Comparison of ENCODE assay signal across 14 cellular contexts in the genomic region with DNA sequence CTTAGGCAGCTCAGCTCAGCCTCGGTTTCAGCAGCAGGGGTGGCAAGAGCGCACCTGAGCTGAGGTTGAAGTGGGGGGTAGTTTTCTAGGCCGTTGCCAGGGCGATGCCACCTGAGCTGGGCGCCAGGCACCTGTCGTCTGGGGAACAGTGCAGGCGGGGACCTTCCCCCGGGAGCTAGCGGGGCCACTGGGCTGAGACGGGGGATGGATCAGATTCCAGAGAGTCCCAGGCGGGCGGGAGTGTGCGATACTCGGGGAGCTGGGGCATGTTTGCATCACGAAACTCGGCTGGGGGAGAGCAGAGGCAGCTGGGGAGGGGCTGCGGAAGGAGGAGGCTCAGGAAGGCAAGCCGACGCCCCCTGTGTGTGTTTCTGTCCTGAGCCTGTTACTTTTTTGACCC. TPM values are rescaled to one million over a fixed set of nuclear protein-coding genes. Genes with fewer than 3 reads are reported as not detected.
A peak's percentile ranks its signal among the peaks of the same experiment; 100 is the strongest.
DNase-seq lines count a peak whose midpoint lies in the region; ATAC-seq and TF ChIP-seq lines count a peak whose summit lies in the region.
"Had no signal": no experiment of that assay in that cellular context is flagged by ENCODE, and none has a peak within 500 bp of the region (broad histone marks: within the 10 kb centered on the region; RNA-seq: fewer than 3 reads in every experiment).

No MANE protein-coding gene starts in this region.

- H3K9ac ChIP-seq in iPS-20b (ENCODE audit: low read depth, low read length) = peak overlapping the region; percentile 26; the same call in 1 of the 2 replicates

- H3K4me1 ChIP-seq in Caco-2 = peaks cover 69% of the 10 kb centered on the region
- peaks cover 37% of the 10 kb centered on the region for H3K4me1 ChIP-seq in iPS-20b (ENCODE audit: insufficient read depth, low read length)
- H3K4me1 ChIP-seq in prostate gland (replicated peaks) = peaks cover 7% of the 10 kb centered on the region

- H3K27me3 ChIP-seq in Caco-2 (replicated peaks; ENCODE audit: control insufficient read depth, insufficient read depth, low read length) (no peaks in the 10 kb centered on the region), iPS-20b (ENCODE audit: insufficient read depth, low read length) (peaks cover 34% of the 10 kb centered on the region), prostate gland (replicated peaks; ENCODE audit: insufficient read depth) (no peaks in the 10 kb centered on the region)

- BruUV-seq in Caco-2 (replicated peaks; lab: Mats Ljungman, UMichigan) = no TSS peak

- peak in 1 of 2 experiments; percentile 42 for DNase-seq in Caco-2
- DNase-seq in NCI-H1092 treated with DMSO at 0.1 percent for 48 hours (lab: John Stamatoyannopoulos, UW) = peak; percentile 64
- peak; percentile 31 for DNase-seq in NCI-H526 treated with DMSO at 0.1 percent for 48 hours (lab: John Stamatoyannopoulos, UW)
- DNase-seq in prostate gland (ENCODE audit: low spot score) = no peak
- no peak for DNase-seq in posterior vena cava (ENCODE audit: low spot score)
- no peak for DNase-seq in effector CD8-positive, alpha-beta T cell (lab: John Stamatoyannopoulos, UW)
- DNase-seq: NCI-H1930; stimulated activated CD4-positive, alpha-beta T cell treated with anti-CD3 and anti-CD28 coated beads, Interleukin-4, amount 100 ng/mL, for 4 hours; stimulated activated naive CD4-positive, alpha-beta T cell had no signal

- H3K27ac Mint-ChIP-seq in Caco-2 (ENCODE audit: unreplicated experiment) = peak overlapping the region; percentile 50
- H3K27ac Mint-ChIP-seq: activated naive CD4-positive, alpha-beta T cell treated with anti-CD3 and anti-CD28 coated beads, Interleukin-2, amount 50 U/mL, for 24 hours had no signal

- TF ChIP-seq POLR2A in prostate gland (IDR thresholded peaks at IDR 0.05) = no peak

- TF ChIP-seq CTCF in Caco-2 (IDR thresholded peaks at IDR 0.05; ENCODE audit: insufficient read depth in 1 of 2, low read depth in 1 of 2, low read length in 1 of 2, severe bottlenecking in 1 of 2, unreplicated experiment in 1 of 2) = no peak
- no peak for TF ChIP-seq CTCF in prostate gland (IDR thresholded peaks at IDR 0.05)

- H3K27me3 Mint-ChIP-seq in Caco-2 (ENCODE audit: insufficient read depth, unreplicated experiment) = no peaks in the 10 kb centered on the region

- intact Hi-C loops in Caco-2 (cut with micrococcal nuclease; ENCODE audit: unreplicated experiment) = no loop called here
- intact Hi-C loops in prostate gland (cut with DNase I) = no loop called here
- intact Hi-C loops in posterior vena cava (cut with DNase I) = no loop called here

- 17% methylated on average over 19 of the region's 19 CpGs for WGBS in prostate gland

- POLR2A ChIA-PET in Caco-2 (lab: Charles Lee) = no interaction called here

- peak overlapping the region; percentile 16 for H3K4me3 Mint-ChIP-seq in Caco-2 (ENCODE audit: unreplicated experiment)
- H3K4me3 Mint-ChIP-seq: activated naive CD4-positive, alpha-beta T cell treated with anti-CD3 and anti-CD28 coated beads, Interleukin-2, amount 50 U/mL, for 24 hours had no signal

- H3K36me3 ChIP-seq in Caco-2 (ENCODE audit: control insufficient read depth, insufficient read depth, low read length) (no peaks in the 10 kb centered on the region), iPS-20b (ENCODE audit: insufficient read depth, low read depth, low read length) (peaks cover 22% of the 10 kb centered on the region), prostate gland (no peaks in the 10 kb centered on the region)

- CTCF ChIA-PET in Caco-2 (lab: Charles Lee) = no interaction called here

- H3K9me3 ChIP-seq in Caco-2 = no peaks in the 10 kb centered on the region
- no peaks in the 10 kb centered on the region for H3K9me3 ChIP-seq in iPS-20b (ENCODE audit: insufficient read depth, low read depth, low read length)
- no peaks in the 10 kb centered on the region for H3K9me3 ChIP-seq in prostate gland

- H3K4me1 Mint-ChIP-seq in Caco-2 (ENCODE audit: low read depth, unreplicated experiment) = peaks cover 19% of the 10 kb centered on the region

- H3K4me3 ChIP-seq in Caco-2 (ENCODE audit: low read depth, low read length) (no peak overlapping the region), iPS-20b (ENCODE audit: low read length) (peak overlapping the region; percentile 59), prostate gland (no peak overlapping the region)

- no peak overlapping the region for H3K27ac ChIP-seq in iPS-20b (ENCODE audit: low read length)
- H3K27ac ChIP-seq in prostate gland = no peak overlapping the region
- H3K27ac ChIP-seq: RWPE1 had no signal

- ATAC-seq in GM18517 (IDR thresholded peaks at IDR 0.05; ENCODE audit: unreplicated experiment) = no peak

- no peaks in the 10 kb centered on the region for H3K9me3 Mint-ChIP-seq in Caco-2 (ENCODE audit: unreplicated experiment)
- H3K9me3 Mint-ChIP-seq: activated naive CD4-positive, alpha-beta T cell treated with anti-CD3 and anti-CD28 coated beads, Interleukin-2, amount 50 U/mL, for 24 hours had no signal

- H3K36me3 Mint-ChIP-seq in Caco-2 (ENCODE audit: insufficient read depth, unreplicated experiment) = peaks cover 13% of the 10 kb centered on the region
- H3K36me3 Mint-ChIP-seq: activated naive CD4-positive, alpha-beta T cell treated with anti-CD3 and anti-CD28 coated beads, Interleukin-2, amount 50 U/mL, for 24 hours had no signal

RNA-seq across cellular contexts. Expression of a gene that starts 0.5 kb away (rescaled TPM):
- total RNA-seq in Caco-2 (2022) (0.79 and 0.91 TPM in 2 replicates), prostate gland (under 1 TPM in 1 of 2 donors, not detected in 1; 0.91 TPM), posterior vena cava (not detected)
- total RNA-seq: mononuclear cell had no signal

RNA-seq across cellular contexts. Expression of a gene that starts 5.7 kb away (rescaled TPM):
- total RNA-seq in Caco-2 (2022) (9.0 and 12.9 TPM in 2 replicates), prostate gland (under 1 TPM in 1 of 2 donors, not detected in 1; 0.14 TPM), posterior vena cava (not detected)
- total RNA-seq: mononuclear cell had no signal

RNA-seq across cellular contexts. Expression of a gene that starts 7.9 kb away (rescaled TPM):
- total RNA-seq in Caco-2 (2022) = 62.5 and 66.4 TPM in 2 replicates
- 10 to 100 TPM; 57.4 to 59.0 TPM for total RNA-seq in prostate gland
- 100 to 1,000 TPM in 1 of 2 donors, 10 to 100 TPM in 1; 67.1 to 156 TPM for total RNA-seq in posterior vena cava

RNA-seq across cellular contexts. Expression of a gene that starts 11.5 kb away (rescaled TPM):
- total RNA-seq in Caco-2 (2022) (40.8 and 44.9 TPM in 2 replicates), prostate gland (10 to 100 TPM; 52.4 to 67.0 TPM), posterior vena cava (100 to 1,000 TPM in 1 of 2 donors, 10 to 100 TPM in 1; 63.3 to 104 TPM)

RNA-seq across cellular contexts. Expression of a gene that starts 11.6 kb away (rescaled TPM):
- total RNA-seq in Caco-2 (2022) (46.0 and 48.0 TPM in 2 replicates), prostate gland (10 to 100 TPM; 22.9 to 28.0 TPM), posterior vena cava (10 to 100 TPM; 21.6 to 25.7 TPM)

Comparison
In these comparisons a context has a peak if more than half of its experiments do, and no peak if none do; other contexts are left out.
1. DNase-seq: peak in NCI-H1092 treated with DMSO at 0.1 percent for 48 hours (single experiment) and NCI-H526 treated with DMSO at 0.1 percent for 48 hours (single experiment); none in prostate gland (single experiment), posterior vena cava (single experiment) and effector CD8-positive, alpha-beta T cell (single experiment).